In the genomic region with DNA sequence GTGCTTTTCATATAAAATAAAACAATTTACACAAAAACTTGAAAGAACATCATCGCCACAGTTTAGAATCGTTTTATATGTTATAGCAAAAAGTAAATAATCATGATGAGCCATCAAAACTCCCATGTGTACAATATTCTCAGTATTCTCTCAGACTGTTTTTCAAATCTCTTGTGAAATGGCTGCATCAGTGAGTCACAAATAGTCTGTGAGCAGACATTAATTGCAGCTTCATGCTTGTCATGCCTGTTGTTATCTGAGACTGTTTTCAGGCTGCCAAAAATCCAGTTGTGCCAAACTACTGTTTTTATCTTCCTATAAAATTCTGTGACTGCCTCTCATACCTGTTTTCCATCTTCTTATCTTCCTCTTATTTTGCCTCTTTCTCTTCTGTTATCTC, we compare ENCODE assay signal across 14 cellular contexts.
A peak's percentile ranks its signal among the peaks of the same experiment; 100 is the strongest.
DNase-seq lines count a peak whose midpoint lies in the region; ATAC-seq and TF ChIP-seq lines count a peak whose summit lies in the region.
"Had no signal": no experiment of that assay in that cellular context is flagged by ENCODE, and none has a peak within 500 bp of the region (broad histone marks: within the 10 kb centered on the region; RNA-seq: fewer than 3 reads in every experiment).

No MANE protein-coding gene starts in this region.

- H3K9me3 ChIP-seq in CD8-positive, alpha-beta memory T cell (ENCODE audit: low read length) = no peaks in the 10 kb centered on the region

- CTCF ChIA-PET in CD8-positive, alpha-beta memory T cell (lab: Charles Lee) = no interaction called here

- H3K36me3 ChIP-seq in CD8-positive, alpha-beta memory T cell (ENCODE audit: insufficient read depth, low read length) = no peaks in the 10 kb centered on the region

- no peaks in the 10 kb centered on the region for H3K9me3 Mint-ChIP-seq in HFFc6
- peaks cover 0 to 2% (median 0%) of the 10 kb centered on the region in 5 donors for H3K9me3 Mint-ChIP-seq in CD8-positive, alpha-beta memory T cell

- POLR2A ChIA-PET in CD8-positive, alpha-beta memory T cell (lab: Charles Lee) = no interaction called here

- peak overlapping the region; percentile 80 for H3K27ac Mint-ChIP-seq in HFFc6
- H3K27ac Mint-ChIP-seq in CD8-positive, alpha-beta memory T cell = no peak overlapping the region
- H3K27ac Mint-ChIP-seq: CD4-positive, CD25-positive, alpha-beta regulatory T cell had no signal

- peak overlapping the region; percentile 63 for H3K4me3 Mint-ChIP-seq in HFFc6
- H3K4me3 Mint-ChIP-seq in CD8-positive, alpha-beta memory T cell = no peak overlapping the region
- H3K4me3 Mint-ChIP-seq: CD4-positive, CD25-positive, alpha-beta regulatory T cell had no signal

- no peaks in the 10 kb centered on the region for H3K36me3 Mint-ChIP-seq in HFFc6 (ENCODE audit: low read depth)
- H3K36me3 Mint-ChIP-seq in CD8-positive, alpha-beta memory T cell = no peaks in the 10 kb centered on the region
- H3K36me3 Mint-ChIP-seq: CD4-positive, CD25-positive, alpha-beta regulatory T cell had no signal

- no peak overlapping the region for H3K27ac ChIP-seq in CD8-positive, alpha-beta memory T cell (ENCODE audit: low read depth, low read length)
- H3K27ac ChIP-seq: parathyroid adenoma had no signal

- TF ChIP-seq CTCF in HFFc6 (IDR thresholded peaks at IDR 0.05) (no peak), astrocyte of the cerebellum (IDR thresholded peaks at IDR 0.05; ENCODE audit: low read depth, low read length, missing control alignments) (no peak)

- no peak overlapping the region for H3K4me3 ChIP-seq in astrocyte of the cerebellum (ENCODE audit: low read depth, low read length)
- no peak overlapping the region for H3K4me3 ChIP-seq in CD8-positive, alpha-beta memory T cell (ENCODE audit: low read length)

- no peaks in the 10 kb centered on the region for H3K27me3 Mint-ChIP-seq in HFFc6 (ENCODE audit: insufficient read depth)
- peaks cover 8 to 18% of the 10 kb centered on the region in 2 donors for H3K27me3 Mint-ChIP-seq in CD8-positive, alpha-beta memory T cell

- in situ Hi-C loops in astrocyte of the cerebellum (cut with HindIII; ENCODE audit: low sequenced_read_pairs) = no loop called here

- DNase-seq in AG08396 (ENCODE audit: low spot score) (peak; percentile 25), HFFc6 (peak; percentile 89), astrocyte of the cerebellum (ENCODE audit: low read depth) (peak; percentile 61), islet precursor cell (peak; percentile 71), D341Med (ENCODE audit: low spot score) (no peak)
- no peak for DNase-seq in CD8-positive, alpha-beta memory T cell
- DNase-seq: amniotic stem cell; CD4-positive, CD25-positive, alpha-beta regulatory T cell; effector CD8-positive, alpha-beta T cell; MM.1S; stimulated activated naive CD4-positive, alpha-beta T cell had no signal

- no peak for ATAC-seq in activated CD4-positive, CD25-positive, alpha-beta regulatory T cell treated with anti-CD3 and anti-CD28 coated beads, Interleukin-2, amount 50 U/mL, for 24 hours
- ATAC-seq in HG03025 (IDR thresholded peaks at IDR 0.05; ENCODE audit: low FRiP score, unreplicated experiment) = no peak

- H3K4me1 Mint-ChIP-seq in HFFc6 (ENCODE audit: low read depth) = peaks cover 53% of the 10 kb centered on the region
- no peaks in the 10 kb centered on the region for H3K4me1 Mint-ChIP-seq in CD8-positive, alpha-beta memory T cell
- H3K4me1 Mint-ChIP-seq: CD4-positive, CD25-positive, alpha-beta regulatory T cell had no signal

- H3K4me1 ChIP-seq in CD8-positive, alpha-beta memory T cell (ENCODE audit: insufficient read depth, low read length) = no peaks in the 10 kb centered on the region
- H3K4me1 ChIP-seq: parathyroid adenoma had no signal

- H3K27me3 ChIP-seq in CD8-positive, alpha-beta memory T cell (ENCODE audit: insufficient read depth, low read length, poor library complexity, severe bottlenecking) = peaks cover 5% of the 10 kb centered on the region

Comparison
In these comparisons a context has a peak if more than half of its experiments do, and no peak if none do; other contexts are left out.
1. DNase-seq: peak in AG08396 (single experiment), HFFc6 (single experiment), astrocyte of the cerebellum (single experiment) and islet precursor cell (single experiment); none in CD8-positive, alpha-beta memory T cell (0 of 5) and D341Med (single experiment).